8 cellular contexts compared by ENCODE assay signal in genomic region chr10:109883859-109884771, GRCh38. TPM values are rescaled to one million over a fixed set of nuclear protein-coding genes. Genes with fewer than 3 reads are reported as not detected.
A peak's percentile ranks its signal among the peaks of the same experiment; 100 is the strongest.
DNase-seq lines count a peak whose midpoint lies in the region; ATAC-seq and TF ChIP-seq lines count a peak whose summit lies in the region.

No MANE protein-coding gene starts in this region.

- POLR2A ChIA-PET in Caco-2 (lab: Charles Lee) (interaction anchor here (0.6 kb wide), 1 partner anchor 186 kb away, joined by 4 read pairs; no protein-coding TSS in a partner anchor), OCI-LY7 (lab: Charles Lee) (interaction anchor here (0.5 to 1.4 kb wide), 8 partner anchors 9 to 679 kb away, joined by 3 to 5 read pairs (median 3); no protein-coding TSS in a partner anchor)

- H3K27ac Mint-ChIP-seq in Caco-2 (ENCODE audit: unreplicated experiment) (peak overlapping the region; percentile 83), natural killer cell (peak overlapping the region; percentile 20 to 62)
- H3K27ac Mint-ChIP-seq in activated T-cell treated with anti-CD3 and anti-CD28 coated beads, Interleukin-2, amount 50 U/mL, for 24 hours = no peak overlapping the region

- ATAC-seq in GM21367 (IDR thresholded peaks at IDR 0.05; ENCODE audit: unreplicated experiment) (peak; percentile 68), natural killer cell (peak; percentile 69 to 95 (median 93))

- intact Hi-C loops in Caco-2 (cut with micrococcal nuclease; ENCODE audit: unreplicated experiment) = loop anchor here (1.0 to 2.0 kb wide), 10 partner anchors 31 to 395 kb away; partner anchors contain the start of gene XPNPEP1
- intact Hi-C loops in OCI-LY7 (cut with micrococcal nuclease; ENCODE audit: unreplicated experiment) = loop anchor here (1.0 to 2.0 kb wide), 7 partner anchors 29 to 395 kb away; partner anchors contain the start of gene XPNPEP1
- intact Hi-C loops in natural killer cell (cut with micrococcal nuclease) = loop anchor here (2.0 to 10.0 kb wide), 4 partner anchors 73 to 395 kb away; no protein-coding TSS in a partner anchor

- H3K36me3 ChIP-seq in Caco-2 (ENCODE audit: control insufficient read depth, insufficient read depth, low read length) (peaks cover 3% of the 10 kb centered on the region), HUES48 (ENCODE audit: control insufficient read depth, insufficient read depth, low read length) (peaks cover 49% of the 10 kb centered on the region), OCI-LY7 (ENCODE audit: insufficient read depth, low read length) (peaks cover 96% of the 10 kb centered on the region), fibroblast of lung (ENCODE audit: control insufficient read depth, insufficient read depth, low read length) (peaks cover 18% of the 10 kb centered on the region)

- H3K9ac ChIP-seq in HUES48 (ENCODE audit: low read depth, low read length) (peak overlapping the region; percentile 7; the same call in 1 of the 2 replicates), fibroblast of lung (ENCODE audit: insufficient read depth, low read length) (no peak overlapping the region)

- BruUV-seq in Caco-2 (replicated peaks; lab: Mats Ljungman, UMichigan) (no TSS peak), OCI-LY7 (replicated peaks; lab: Mats Ljungman, UMichigan) (no TSS peak)

- peaks cover 8% of the 10 kb centered on the region for H3K4me1 Mint-ChIP-seq in Caco-2 (ENCODE audit: low read depth, unreplicated experiment)
- peaks cover 26% of the 10 kb centered on the region for H3K4me1 Mint-ChIP-seq in activated T-cell treated with anti-CD3 and anti-CD28 coated beads, Interleukin-2, amount 50 U/mL, for 24 hours (ENCODE audit: low read depth)
- H3K4me1 Mint-ChIP-seq in natural killer cell = peaks cover 14 to 31% of the 10 kb centered on the region in 2 donors

- H3K4me2 ChIP-seq in OCI-LY7 (ENCODE audit: low read length) (peak overlapping the region; percentile 18; the same call in 1 of the 2 replicates), fibroblast of lung (ENCODE audit: extremely low read depth, insufficient read depth, low read length) (peak overlapping the region; percentile 37)

- no peak overlapping the region for H3K4me3 ChIP-seq in Caco-2 (ENCODE audit: low read depth, low read length)
- no peak overlapping the region for H3K4me3 ChIP-seq in HUES48 (ENCODE audit: low read depth, low read length)
- no peak overlapping the region for H3K4me3 ChIP-seq in OCI-LY7 (ENCODE audit: low read depth, low read length, poor library complexity, severe bottlenecking)
- H3K4me3 ChIP-seq in fibroblast of lung (replicated peaks in 1 of 4; ENCODE audit: control extremely low read depth in 1 of 4, insufficient read depth in 1 of 4, low read depth in 3 of 4, low read length in 4 of 4) = no peak overlapping the region

- H3K27ac ChIP-seq in HUES48 (ENCODE audit: low read depth, low read length) (peak overlapping the region; percentile 75), OCI-LY7 (ENCODE audit: low read depth, low read length, poor library complexity, severe bottlenecking) (no peak overlapping the region), fibroblast of lung (ENCODE audit: insufficient read depth, low read length) (peak overlapping the region; percentile 57)

- no peaks in the 10 kb centered on the region for H3K27me3 ChIP-seq in Caco-2 (replicated peaks; ENCODE audit: control insufficient read depth, insufficient read depth, low read length)
- no peaks in the 10 kb centered on the region for H3K27me3 ChIP-seq in HUES48 (ENCODE audit: control insufficient read depth, insufficient read depth, low read length)
- H3K27me3 ChIP-seq in fibroblast of lung (ENCODE audit: control insufficient read depth, insufficient read depth, low read length) = no peaks in the 10 kb centered on the region

- peak; percentile 94 to 96 for TF ChIP-seq CTCF in Caco-2 (IDR thresholded peaks at IDR 0.05; ENCODE audit: insufficient read depth in 1 of 2, low read depth in 1 of 2, low read length in 1 of 2, severe bottlenecking in 1 of 2, unreplicated experiment in 1 of 2)
- TF ChIP-seq CTCF in OCI-LY7 (conservative IDR thresholded peaks at IDR 0.05; ENCODE audit: low read length) = peak; percentile 98
- peak; percentile 95 to 97 for TF ChIP-seq CTCF in fibroblast of lung (conservative IDR thresholded peaks at IDR 0.05 in 1 of 2, IDR thresholded peaks at IDR 0.05 in 1 of 2; ENCODE audit: low read depth in 1 of 2, low read length in 2 of 2)
- TF ChIP-seq CTCF in natural killer cell (IDR thresholded peaks at IDR 0.05) = peak; percentile 93

- H3K4me1 ChIP-seq in Caco-2 = peaks cover 11% of the 10 kb centered on the region; the same call in 1 of the 2 replicates
- H3K4me1 ChIP-seq in HUES48 (ENCODE audit: control insufficient read depth, insufficient read depth, low read length) = peaks cover 7% of the 10 kb centered on the region
- H3K4me1 ChIP-seq in OCI-LY7 (ENCODE audit: insufficient read depth, low read length, poor library complexity, severe bottlenecking) = peaks cover 23% of the 10 kb centered on the region
- peaks cover 7% of the 10 kb centered on the region for H3K4me1 ChIP-seq in fibroblast of lung (ENCODE audit: control insufficient read depth, extremely low read depth, insufficient read depth, low read length)

- CTCF ChIA-PET in Caco-2 (lab: Charles Lee) (interaction anchor here (0.6 to 1.4 kb wide), 52 partner anchors 9 to 421 kb away, joined by 3 to 24 read pairs (median 4); partner anchors contain the start of genes ADD3 and SMNDC1), OCI-LY7 (lab: Charles Lee; ENCODE audit: unreplicated experiment) (interaction anchor here (0.6 to 1.3 kb wide), 5 partner anchors 12 to 217 kb away, joined by 3 to 4 read pairs (median 4); no protein-coding TSS in a partner anchor)

- H3K9me3 ChIP-seq in Caco-2 (no peaks in the 10 kb centered on the region), HUES48 (ENCODE audit: control insufficient read depth, insufficient read depth, low read length) (no peaks in the 10 kb centered on the region), OCI-LY7 (ENCODE audit: low read length) (no peaks in the 10 kb centered on the region), fibroblast of lung (ENCODE audit: control insufficient read depth, insufficient read depth, low read depth, low read length) (no peaks in the 10 kb centered on the region)

- peak; percentile 82 to 87 for DNase-seq in Caco-2
- peak; percentile 81 for DNase-seq in OCI-LY7 (ENCODE audit: low spot score)
- DNase-seq in activated T-cell treated with anti-CD3 and anti-CD28 coated beads, Interleukin-2, amount 50 U/mL, for 24 hours = peak; percentile 71
- DNase-seq in fibroblast of lung (ENCODE audit: low read depth in 2 of 2) = peak; percentile 85 to 94
- DNase-seq in natural killer cell = peak; percentile 51
- DNase-seq in stimulated activated naive CD4-positive, alpha-beta T cell (lab: John Stamatoyannopoulos, UW) = peak; percentile 12 to 74 (median 36)

- no peaks in the 10 kb centered on the region; the same call in 1 of the 2 replicates for H4K20me1 ChIP-seq in OCI-LY7 (ENCODE audit: insufficient read depth, low read length)
- no peaks in the 10 kb centered on the region for H4K20me1 ChIP-seq in fibroblast of lung (ENCODE audit: control insufficient read depth, extremely low read depth, insufficient read depth, low read length)

- H3K9me3 Mint-ChIP-seq in Caco-2 (ENCODE audit: unreplicated experiment) (no peaks in the 10 kb centered on the region), natural killer cell (no peaks in the 10 kb centered on the region)
- H3K9me3 Mint-ChIP-seq in activated T-cell treated with anti-CD3 and anti-CD28 coated beads, Interleukin-2, amount 50 U/mL, for 24 hours = no peaks in the 10 kb centered on the region

- H3K36me3 Mint-ChIP-seq in Caco-2 (ENCODE audit: insufficient read depth, unreplicated experiment) (peaks cover 64% of the 10 kb centered on the region), natural killer cell (peaks cover 22% of the 10 kb centered on the region)
- peaks cover 94% of the 10 kb centered on the region for H3K36me3 Mint-ChIP-seq in activated T-cell treated with anti-CD3 and anti-CD28 coated beads, Interleukin-2, amount 50 U/mL, for 24 hours (ENCODE audit: low read depth)

- no peaks in the 10 kb centered on the region for H3K9me2 ChIP-seq in OCI-LY7 (ENCODE audit: insufficient read depth, low read length)

- H3K79me2 ChIP-seq in OCI-LY7 (ENCODE audit: insufficient read depth, low read depth, low read length) (no peaks in the 10 kb centered on the region), fibroblast of lung (ENCODE audit: control insufficient read depth, insufficient read depth, low read length) (no peaks in the 10 kb centered on the region)

- H3K27me3 Mint-ChIP-seq in Caco-2 (ENCODE audit: insufficient read depth, unreplicated experiment) (no peaks in the 10 kb centered on the region), natural killer cell (ENCODE audit: low read depth in 2 of 2) (no peaks in the 10 kb centered on the region)
- H3K27me3 Mint-ChIP-seq in activated T-cell treated with anti-CD3 and anti-CD28 coated beads, Interleukin-2, amount 50 U/mL, for 24 hours = no peaks in the 10 kb centered on the region

- H3K4me3 Mint-ChIP-seq in Caco-2 (ENCODE audit: unreplicated experiment) = no peak overlapping the region
- no peak overlapping the region for H3K4me3 Mint-ChIP-seq in activated T-cell treated with anti-CD3 and anti-CD28 coated beads, Interleukin-2, amount 50 U/mL, for 24 hours
- no peak overlapping the region for H3K4me3 Mint-ChIP-seq in natural killer cell

- H2AFZ ChIP-seq in OCI-LY7 (ENCODE audit: low read length) (no peak overlapping the region), fibroblast of lung (ENCODE audit: low read length) (peak overlapping the region; percentile 75)

RNA-seq across cellular contexts. Expression of gene XPNPEP1, which starts 39.2 kb away (rescaled TPM):
- total RNA-seq in Caco-2 (2022) (76.6 and 92.4 TPM in 2 replicates), OCI-LY7 (2022) (130 and 136 TPM in 2 replicates), fibroblast of lung (86.5 and 93.5 TPM in 2 replicates), natural killer cell (100 to 1,000 TPM; 102 to 118 (median 106) TPM)
- total RNA-seq in OCI-LY7 (2014; rRNA removed; shearing (Covaris generic)) = 234 and 237 TPM in 2 replicates
- 119 and 135 TPM in 2 replicates for polyA plus RNA-seq in fibroblast of lung
- polyA plus RNA-seq in fibroblast of lung (2012) = 44.9 and 46.1 TPM in 2 replicates
- polyA minus RNA-seq in fibroblast of lung (ENCODE audit: low replicate concordance) = 562 and 600 TPM in 2 replicates

Comparison
In these comparisons a context has a peak if more than half of its experiments do, and no peak if none do; other contexts are left out.
1. DNase-seq: peak in every context shown above with its lines; median percentile 90 in fibroblast of lung; 84 in Caco-2; 81 in OCI-LY7; 71 in activated T-cell treated with anti-CD3 and anti-CD28 coated beads, Interleukin-2, amount 50 U/mL, for 24 hours; 51 in natural killer cell; 36 in stimulated activated naive CD4-positive, alpha-beta T cell.